ENCODE assay signal across 8 cellular contexts in the genomic region with DNA sequence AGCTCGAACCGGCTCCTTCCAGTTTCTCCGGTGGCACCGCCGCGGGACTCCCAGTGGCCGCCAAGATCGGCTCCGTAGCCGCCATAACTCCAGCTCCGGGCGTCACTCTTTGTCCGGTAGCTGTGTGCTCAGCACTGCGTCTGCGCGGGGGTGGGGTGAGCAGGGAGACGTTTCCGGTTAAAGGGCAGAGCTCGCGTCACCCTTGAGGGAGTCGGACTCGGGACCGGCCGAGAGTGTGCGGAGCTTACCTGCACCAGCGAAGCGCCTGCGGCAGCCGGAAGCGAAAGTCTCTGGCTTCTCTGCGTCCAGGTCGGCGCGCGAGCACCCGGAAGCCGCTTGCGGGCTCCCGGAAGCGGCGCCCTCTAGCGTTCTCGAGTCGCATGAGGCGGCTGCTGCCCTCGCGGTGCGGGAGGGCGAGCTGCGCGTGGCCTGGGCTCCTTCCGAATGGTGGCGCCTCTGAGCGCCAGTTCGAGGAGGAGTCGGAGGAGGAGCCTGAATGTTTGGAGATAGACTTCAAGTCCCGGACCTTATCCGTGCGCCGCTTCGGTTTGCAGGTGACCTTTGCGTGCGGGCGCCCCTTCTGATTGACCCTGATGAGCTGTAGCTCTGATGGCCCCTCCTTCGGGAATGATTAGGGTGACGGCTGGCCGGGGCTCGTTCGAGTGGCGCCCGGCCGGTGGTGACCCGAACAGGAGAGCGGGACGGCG. TPM values are rescaled to one million over a fixed set of nuclear protein-coding genes. Genes with fewer than 3 reads are reported as not detected.
DNase-seq lines count a peak whose midpoint lies in the region; ATAC-seq and TF ChIP-seq lines count a peak whose summit lies in the region.

A gene (minus strand): TSS at position 303 of the 707 bp plus-strand sequence. CDS start 218 bp downstream, at position 85.

- H3K79me2 ChIP-seq in SU-DHL-6 (ENCODE audit: insufficient read depth, low read length) = peaks cover 20% of the 10 kb centered on the region

- peak; percentile 98 for TF ChIP-seq CTCF in GM12873 (IDR thresholded peaks at IDR 0.05; ENCODE audit: insufficient read depth, low read depth, low read length, missing control alignments)
- TF ChIP-seq CTCF in SU-DHL-6 (IDR thresholded peaks at IDR 0.05; ENCODE audit: insufficient read depth, low read length, poor library complexity, severe bottlenecking) = peak; percentile 97
- peak; percentile 97 to 99 (median 97) for TF ChIP-seq CTCF in ovary (IDR thresholded peaks at IDR 0.05)
- TF ChIP-seq CTCF in thyroid gland (IDR thresholded peaks at IDR 0.05) = peak; percentile 78 to 98 (median 92)

- no peak for TF ChIP-seq EP300 in ovary (IDR thresholded peaks at IDR 0.05)

- peak; percentile 94 for DNase-seq in NCI-H128 (lab: John Stamatoyannopoulos, UW; ENCODE audit: unreplicated experiment)
- DNase-seq in activated naive CD8-positive, alpha-beta T cell treated with anti-CD3 and anti-CD28 coated beads, Interleukin-2, amount 10 ng/mL, durations not matched to agents 7 days and 5 days = peak; percentile 98
- peak; percentile 90 to 98 (median 95) for DNase-seq in head of caudate nucleus
- peak; percentile 95 to 98 (median 96) for DNase-seq in ovary
- peak; percentile 97 to 98 for DNase-seq in thyroid gland

- H3K27ac ChIP-seq in SU-DHL-6 (ENCODE audit: low read depth, low read length) = peak within 1 kb of the TSS; percentile 96
- peak within 1 kb of the TSS; percentile 96 to 97 for H3K27ac ChIP-seq in ovary
- peak within 1 kb of the TSS; percentile 92 to 96 (median 95) for H3K27ac ChIP-seq in thyroid gland

- peak within 1 kb of the TSS; percentile 99 for H3K4me3 Mint-ChIP-seq in activated naive CD8-positive, alpha-beta T cell treated with anti-CD3 and anti-CD28 coated beads, Interleukin-2, amount 10 ng/mL, durations not matched to agents 7 days and 5 days

- TF ChIP-seq POLR2A in ovary (IDR thresholded peaks at IDR 0.05) (peak; percentile 87), thyroid gland (IDR thresholded peaks at IDR 0.05) (peak in 1 of 2 donors; percentile 89)

- H3K27me3 ChIP-seq in SU-DHL-6 (ENCODE audit: low read length) = no peaks in the 10 kb centered on the region
- no peaks in the 10 kb centered on the region for H3K27me3 ChIP-seq in ovary
- no peaks in the 10 kb centered on the region for H3K27me3 ChIP-seq in thyroid gland

- peaks cover 5% of the 10 kb centered on the region; the same call in 1 of the 2 replicates for H3F3A ChIP-seq in SU-DHL-6 (ENCODE audit: insufficient read depth)

- peaks cover 12% of the 10 kb centered on the region for H3K36me3 Mint-ChIP-seq in activated naive CD8-positive, alpha-beta T cell treated with anti-CD3 and anti-CD28 coated beads, Interleukin-2, amount 10 ng/mL, durations not matched to agents 7 days and 5 days

- H3K36me3 ChIP-seq in SU-DHL-6 (ENCODE audit: low read length) (no peaks in the 10 kb centered on the region), ovary (no peaks in the 10 kb centered on the region), thyroid gland (no peaks in the 10 kb centered on the region)

- H3K27me3 Mint-ChIP-seq in activated naive CD8-positive, alpha-beta T cell treated with anti-CD3 and anti-CD28 coated beads, Interleukin-2, amount 10 ng/mL, durations not matched to agents 7 days and 5 days = no peaks in the 10 kb centered on the region

- no peaks in the 10 kb centered on the region for H3K9me2 ChIP-seq in SU-DHL-6 (replicated peaks; ENCODE audit: insufficient read depth, low read length)

- peaks cover 7% of the 10 kb centered on the region for H3K4me1 ChIP-seq in ovary (ENCODE audit: insufficient read depth)
- peaks cover 15 to 18% of the 10 kb centered on the region in 2 donors for H3K4me1 ChIP-seq in thyroid gland

- peak within 1 kb of the TSS; percentile 98 for H3K9ac ChIP-seq in SU-DHL-6 (ENCODE audit: low read length)

- ATAC-seq in HG02759 (IDR thresholded peaks at IDR 0.05; ENCODE audit: unreplicated experiment) = peak; percentile 93
- ATAC-seq in activated naive CD8-positive, alpha-beta T cell treated with anti-CD3 and anti-CD28 coated beads, Interleukin-2, amount 10 ng/mL, durations not matched to agents 7 days and 5 days (ENCODE audit: low read depth) = peak; percentile 91

- H3K4me1 Mint-ChIP-seq in activated naive CD8-positive, alpha-beta T cell treated with anti-CD3 and anti-CD28 coated beads, Interleukin-2, amount 10 ng/mL, durations not matched to agents 7 days and 5 days = peaks cover 8% of the 10 kb centered on the region

- peak within 1 kb of the TSS; percentile 98 for H2AFZ ChIP-seq in SU-DHL-6 (ENCODE audit: low read depth, low read length, severe bottlenecking)

- 0 to 1% (median 0%) methylated on average over 70 to 76 of the region's 76 CpGs for WGBS in ovary, 3 donors
- WGBS in thyroid gland, 2 donors = 0% methylated on average over 4 to 18 of the region's 76 CpGs

- H3K4me2 ChIP-seq in SU-DHL-6 (ENCODE audit: low read depth, low read length, poor library complexity, severe bottlenecking) = peak within 1 kb of the TSS; percentile 84

- POLR2A ChIA-PET in activated naive CD8-positive, alpha-beta T cell treated with anti-CD3 and anti-CD28 coated beads, Interleukin-2, amount 10 ng/mL, durations not matched to agents 7 days and 5 days (lab: Charles Lee) = interaction anchor here (0.5 to 3.9 kb wide), 44 partner anchors 8 to 1438 kb away, joined by 3 to 89 read pairs (median 4); a partner anchor contains a TSS

- intact Hi-C loops in head of caudate nucleus (cut with DNase I) (no loop called here), ovary (cut with DNase I) (no loop called here), thyroid gland (cut with DNase I) (loop anchor here (5.0 kb wide), 1 partner anchor 212 kb away; a partner anchor contains a TSS)

- H4K20me1 ChIP-seq in SU-DHL-6 (ENCODE audit: low read depth, low read length) = no peaks in the 10 kb centered on the region

- H3K9me3 Mint-ChIP-seq in activated naive CD8-positive, alpha-beta T cell treated with anti-CD3 and anti-CD28 coated beads, Interleukin-2, amount 10 ng/mL, durations not matched to agents 7 days and 5 days = peaks cover 2% of the 10 kb centered on the region

- H3K4me3 ChIP-seq in SU-DHL-6 (ENCODE audit: insufficient read depth, low read length, poor library complexity, severe bottlenecking) (peak within 1 kb of the TSS; percentile 72), ovary (peak within 1 kb of the TSS; percentile 85), thyroid gland (replicated peaks in 1 of 3) (peak within 1 kb of the TSS; percentile 62 to 91 (median 74))

- peak within 1 kb of the TSS; percentile 100 for H3K27ac Mint-ChIP-seq in activated naive CD8-positive, alpha-beta T cell treated with anti-CD3 and anti-CD28 coated beads, Interleukin-2, amount 10 ng/mL, durations not matched to agents 7 days and 5 days

- H3K9me3 ChIP-seq in SU-DHL-6 (ENCODE audit: insufficient read depth, low read length) = 0 out of 2 replicates have a peak, but pooled peaks cover 6% of the 10 kb centered on the region
- no peaks in the 10 kb centered on the region for H3K9me3 ChIP-seq in ovary
- H3K9me3 ChIP-seq in thyroid gland = no peaks in the 10 kb centered on the region

RNA-seq across cellular contexts. Expression of the gene that starts here (rescaled TPM):
- 10 to 100 TPM; 57.8 to 60.9 TPM for total RNA-seq in activated naive CD8-positive, alpha-beta T cell treated with anti-CD3 and anti-CD28 coated beads, Interleukin-2, amount 10 ng/mL, durations not matched to agents 7 days and 5 days
- total RNA-seq in ovary (100 to 1,000 TPM in 2 of 7 donors, 10 to 100 TPM in 5; 48.2 to 177 (median 68.7) TPM), thyroid gland (100 to 1,000 TPM in 3 of 4 donors, 10 to 100 TPM in 1; 88.4 to 182 (median 125) TPM)
- polyA plus RNA-seq in ovary = 100 to 1,000 TPM in 1 of 2 donors, not detected in 1; 112 TPM

Comparison
In these comparisons a context has a peak if more than half of its experiments do, and no peak if none do; other contexts are left out.
1. Peak in every context shown above with its lines: DNase-seq, ATAC-seq, H3K4me3 ChIP-seq and H3K27ac ChIP-seq.